In the genomic region with DNA sequence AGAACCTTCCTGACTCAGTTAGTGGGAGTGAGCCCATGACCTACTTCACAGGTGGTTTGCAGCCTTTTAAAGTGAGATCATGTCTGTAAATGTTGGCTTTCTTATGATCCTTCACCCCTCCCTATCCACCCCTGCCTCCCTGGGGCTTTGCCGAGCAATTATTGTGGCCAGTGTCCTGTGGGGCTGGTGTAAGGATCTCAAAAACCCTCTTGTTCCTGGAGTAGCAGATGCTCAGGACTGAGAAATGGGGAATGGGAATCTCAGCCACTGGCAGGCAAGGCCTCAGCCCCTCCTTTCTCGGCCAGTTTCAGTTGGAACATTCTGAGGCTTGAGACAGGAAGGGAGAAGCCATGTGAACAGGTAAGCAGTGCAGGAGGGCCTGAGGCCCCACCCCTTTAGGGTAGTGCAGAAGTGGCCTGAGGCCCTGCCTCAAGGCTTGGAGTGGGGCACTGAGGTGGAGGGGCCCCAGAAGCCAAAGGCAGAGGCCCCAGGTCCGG, we compare ENCODE assay signal across 9 cellular contexts. TPM values are rescaled to one million over a fixed set of nuclear protein-coding genes. Genes with fewer than 3 reads are reported as not detected.
DNase-seq lines count a peak whose midpoint lies in the region; ATAC-seq and TF ChIP-seq lines count a peak whose summit lies in the region.
"Had no signal": no experiment of that assay in that cellular context is flagged by ENCODE, and none has a peak within 500 bp of the region (broad histone marks: within the 10 kb centered on the region; RNA-seq: fewer than 3 reads in every experiment).

No MANE protein-coding gene starts in this region.

- TF ChIP-seq EP300 in SK-N-SH (IDR thresholded peaks at IDR 0.05; ENCODE audit: borderline replicate concordance in 1 of 2, low read depth in 1 of 2, low read length in 1 of 2): no peak
- no peak for TF ChIP-seq EP300 in upper lobe of left lung (IDR thresholded peaks at IDR 0.05)

- CTCF ChIA-PET in SK-N-SH (lab: Yijun Ruan, JAX): interaction anchor here (1.5 to 5.0 kb wide), 4 partner anchors 8 to 133 kb away, joined by 4 to 33 read pairs (median 13); no protein-coding TSS in a partner anchor

- H3K27ac ChIP-seq in SK-N-SH (ENCODE audit: low read depth in 2 of 2, low read length in 1 of 2) (peak overlapping the region; percentile 59 to 65), left lung (peak overlapping the region in 1 of 2 donors; percentile 65), upper lobe of left lung (peak overlapping the region in 3 of 4 donors; percentile 5 to 53 (median 30))

- TF ChIP-seq POLR2A in upper lobe of left lung (IDR thresholded peaks at IDR 0.05): no peak

- H3K79me2 ChIP-seq in SK-N-SH (ENCODE audit: insufficient read depth): no peaks in the 10 kb centered on the region

- no peak overlapping the region for H2AFZ ChIP-seq in SK-N-SH (ENCODE audit: low read depth)

- ATAC-seq in SK-N-SH treated with all-trans-retinoic acid at 6 μM for 48 hours: no peak
- ATAC-seq in left lung: peak; percentile 80
- peak; percentile 34 to 68 for ATAC-seq in upper lobe of left lung (ENCODE audit: low FRiP score in 2 of 2)

- no peak for TF ChIP-seq RAD21 in SK-N-SH (IDR thresholded peaks at IDR 0.05; ENCODE audit: low read length)

- H3K36me3 ChIP-seq in SK-N-SH (replicated peaks in 1 of 2; ENCODE audit: control insufficient read depth in 1 of 2, insufficient read depth in 2 of 2, low read length in 1 of 2) (no peaks in the 10 kb centered on the region), left lung (no peaks in the 10 kb centered on the region), upper lobe of left lung (no peaks in the 10 kb centered on the region)

- H3K4me1 ChIP-seq in SK-N-SH (ENCODE audit: control insufficient read depth in 1 of 2, insufficient read depth in 2 of 2, low read depth in 1 of 2, low read length in 1 of 2) (peaks cover 38 to 58% of the 10 kb centered on the region in 2 experiments), left lung (peaks cover 25 to 27% of the 10 kb centered on the region in 2 donors), upper lobe of left lung (peaks cover 20 to 36% (median 24%) of the 10 kb centered on the region in 4 donors)

- H4K20me1 ChIP-seq in SK-N-SH (ENCODE audit: insufficient read depth): no peaks in the 10 kb centered on the region

- H3K4me2 ChIP-seq in SK-N-SH: peak overlapping the region; percentile 48

- H3K9me3 ChIP-seq in SK-N-SH (no peaks in the 10 kb centered on the region), left lung (no peaks in the 10 kb centered on the region), upper lobe of left lung (no peaks in the 10 kb centered on the region)

- WGBS in SK-N-SH (ENCODE audit: low lambda C conversion rate): 75% methylated on average over 3 of the region's 3 CpGs
- WGBS in upper lobe of left lung, 2 donors: 51 to 60% methylated on average over 3 of the region's 3 CpGs

- no peak overlapping the region for H3K9ac ChIP-seq in SK-N-SH

- no peak for DNase-seq in SK-N-SH
- peak; percentile 32 for DNase-seq in central memory CD4-positive, alpha-beta T cell
- DNase-seq in left lung: peak in 1 of 2 donors; percentile 60
- DNase-seq in upper lobe of left lung: peak in 1 of 2 donors; percentile 77
- no peak for DNase-seq in NCI-H345 treated with DMSO at 0.1 percent for 48 hours (lab: John Stamatoyannopoulos, UW; ENCODE audit: unreplicated experiment)
- no peak for DNase-seq in CD1c-positive myeloid dendritic cell (ENCODE audit: extremely low spot score)
- DNase-seq in NCI-H2029 (lab: John Stamatoyannopoulos, UW): no peak

- peaks cover 4% of the 10 kb centered on the region for H3F3A ChIP-seq in SK-N-SH (replicated peaks; ENCODE audit: insufficient read depth)

- TF ChIP-seq CTCF in SK-N-SH (IDR thresholded peaks at IDR 0.05) (no peak), left lung (IDR thresholded peaks at IDR 0.05) (no peak), upper lobe of left lung (IDR thresholded peaks at IDR 0.05) (no peak)

- no peaks in the 10 kb centered on the region for H3K9me2 ChIP-seq in SK-N-SH

- intact Hi-C loops in left lung (cut with DNase I): no loop called here

- H3K27me3 ChIP-seq in SK-N-SH (ENCODE audit: insufficient read depth) (no peaks in the 10 kb centered on the region), left lung (peaks cover 0 to 41% of the 10 kb centered on the region in 2 donors), upper lobe of left lung (no peaks in the 10 kb centered on the region)

- POLR2A ChIA-PET in SK-N-SH (lab: Yijun Ruan, JAX): no interaction called here

- H3K4me3 ChIP-seq in SK-N-SH (ENCODE audit: low read depth in 2 of 2, low read length in 1 of 2): no peak overlapping the region
- H3K4me3 ChIP-seq in left lung: no peak overlapping the region
- H3K4me3 ChIP-seq in upper lobe of left lung: no peak overlapping the region
- H3K4me3 ChIP-seq: lung had no signal

TF ChIP-seq in SK-N-SH, 30 proteins besides CTCF, POLR2A, EP300 and RAD21 (continues in another document):
- no peak for TF ChIP-seq POLR2AphosphoS5 (IDR thresholded peaks at IDR 0.05; ENCODE audit: low read depth, low read length)
- TF ChIP-seq, protein P1, sequence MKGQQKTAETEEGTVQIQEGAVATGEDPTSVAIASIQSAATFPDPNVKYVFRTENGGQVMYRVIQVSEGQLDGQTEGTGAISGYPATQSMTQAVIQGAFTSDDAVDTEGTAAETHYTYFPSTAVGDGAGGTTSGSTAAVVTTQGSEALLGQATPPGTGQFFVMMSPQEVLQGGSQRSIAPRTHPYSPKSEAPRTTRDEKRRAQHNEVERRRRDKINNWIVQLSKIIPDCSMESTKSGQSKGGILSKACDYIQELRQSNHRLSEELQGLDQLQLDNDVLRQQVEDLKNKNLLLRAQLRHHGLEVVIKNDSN (IDR thresholded peaks at IDR 0.05; ENCODE audit: borderline replicate concordance, low read depth): no peak
- TF ChIP-seq REST (IDR thresholded peaks at IDR 0.05; ENCODE audit: low read depth, low read length): no peak
- no peak for TF ChIP-seq JUND (IDR thresholded peaks at IDR 0.05)

TF ChIP-seq in SK-N-SH treated with all-trans-retinoic acid at 6 μM for 48 hours, 23 proteins besides CTCF, POLR2A, EP300 and RAD21:
- TF ChIP-seq ZFP30 (CRISPR knock-in tag; IDR thresholded peaks at IDR 0.05) (no peak), ZC3H10 (CRISPR knock-in tag; IDR thresholded peaks at IDR 0.05) (no peak), PATZ1 (CRISPR knock-in tag; IDR thresholded peaks at IDR 0.05; ENCODE audit: borderline replicate concordance) (no peak), ARNTL (CRISPR knock-in tag; IDR thresholded peaks at IDR 0.05; ENCODE audit: borderline replicate concordance, low read depth) (no peak), RARB (CRISPR knock-in tag; IDR thresholded peaks at IDR 0.05) (no peak), OSR1 (CRISPR knock-in tag; IDR thresholded peaks at IDR 0.05) (no peak), PPARA (CRISPR knock-in tag; IDR thresholded peaks at IDR 0.05; ENCODE audit: borderline replicate concordance) (no peak), GLIS3 (CRISPR knock-in tag; IDR thresholded peaks at IDR 0.05) (no peak), ESRRG (CRISPR knock-in tag; IDR thresholded peaks at IDR 0.05) (no peak)
- TF ChIP-seq, protein P2, sequence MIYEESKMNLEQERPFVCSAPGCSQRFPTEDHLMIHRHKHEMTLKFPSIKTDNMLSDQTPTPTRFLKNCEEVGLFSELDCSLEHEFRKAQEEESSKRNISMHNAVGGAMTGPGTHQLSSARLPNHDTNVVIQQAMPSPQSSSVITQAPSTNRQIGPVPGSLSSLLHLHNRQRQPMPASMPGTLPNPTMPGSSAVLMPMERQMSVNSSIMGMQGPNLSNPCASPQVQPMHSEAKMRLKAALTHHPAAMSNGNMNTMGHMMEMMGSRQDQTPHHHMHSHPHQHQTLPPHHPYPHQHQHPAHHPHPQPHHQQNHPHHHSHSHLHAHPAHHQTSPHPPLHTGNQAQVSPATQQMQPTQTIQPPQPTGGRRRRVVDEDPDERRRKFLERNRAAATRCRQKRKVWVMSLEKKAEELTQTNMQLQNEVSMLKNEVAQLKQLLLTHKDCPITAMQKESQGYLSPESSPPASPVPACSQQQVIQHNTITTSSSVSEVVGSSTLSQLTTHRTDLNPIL (CRISPR knock-in tag; IDR thresholded peaks at IDR 0.05; ENCODE audit: low read depth): no peak

RNA-seq across cellular contexts. Expression of gene PLEKHG3, which starts 53.8 kb away (rescaled TPM):
- 4.9 and 5.1 TPM in 2 replicates for polyA plus RNA-seq in SK-N-SH (2012; rRNA removed)
- 2.6 and 4.0 TPM in 2 replicates for polyA plus RNA-seq in SK-N-SH (2012; cell fraction: cytosol; rRNA removed)
- 18.3 and 21.2 TPM in 2 replicates for polyA plus RNA-seq in SK-N-SH (2012; cell fraction: nucleus; rRNA removed)
- 10 to 100 TPM; 31.9 to 34.3 TPM for total RNA-seq in left lung
- total RNA-seq in upper lobe of left lung: 10 to 100 TPM; 12.8 to 49.2 (median 34.8) TPM
